21 cellular contexts compared by ENCODE assay signal in the genomic region with DNA sequence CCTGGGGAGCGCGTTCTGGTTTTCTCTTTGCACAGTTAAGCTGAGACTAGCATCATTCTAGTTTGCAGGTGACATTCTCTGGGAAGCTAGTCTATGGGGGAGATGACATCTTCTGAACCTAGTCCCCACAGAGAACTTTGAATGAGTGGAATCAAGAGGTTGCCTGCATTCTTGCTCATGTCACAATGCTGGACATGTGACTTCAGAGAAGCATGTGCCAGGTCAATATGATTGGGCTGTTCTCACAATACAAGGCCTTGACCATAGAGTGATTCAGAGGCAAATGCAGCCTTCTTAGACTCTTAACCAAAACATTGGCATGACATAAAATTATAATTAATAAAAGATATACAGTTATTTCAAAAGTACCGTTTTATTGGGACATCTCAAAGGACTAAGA. TPM values are rescaled to one million over a fixed set of nuclear protein-coding genes. Genes with fewer than 3 reads are reported as not detected.
A peak's percentile ranks its signal among the peaks of the same experiment; 100 is the strongest.
DNase-seq lines count a peak whose midpoint lies in the region; ATAC-seq, FAIRE-seq and TF ChIP-seq lines count a peak whose summit lies in the region.
"Had no signal": no experiment of that assay in that cellular context is flagged by ENCODE, and none has a peak within 500 bp of the region (broad histone marks: within the 10 kb centered on the region; RNA-seq: fewer than 3 reads in every experiment).

No MANE protein-coding gene starts in this region.

- H3K9me3 ChIP-seq in HepG2 (ENCODE audit: low read length), result no peaks in the 10 kb centered on the region
- no peaks in the 10 kb centered on the region for H3K9me3 ChIP-seq in right lobe of liver
- H3K9me3 ChIP-seq in Panc1 (ENCODE audit: control insufficient read depth, insufficient read depth, low read depth, low read length), result no peaks in the 10 kb centered on the region
- no peaks in the 10 kb centered on the region for H3K9me3 ChIP-seq in hepatocyte (ENCODE audit: low read depth)
- no peaks in the 10 kb centered on the region for H3K9me3 ChIP-seq in upper lobe of right lung
- H3K9me3 ChIP-seq: SK-N-SH had no signal

- intact Hi-C loops in HepG2 (cut with micrococcal nuclease; ENCODE audit: unreplicated experiment) (no loop called here), right lobe of liver (cut with DNase I) (no loop called here), Panc1 (cut with micrococcal nuclease; ENCODE audit: unreplicated experiment) (no loop called here), upper lobe of right lung (cut with DNase I) (no loop called here)

- under 1% methylated on average over 3 of the region's 3 CpGs for WGBS in HepG2 (ENCODE audit: low lambda C conversion rate)
- WGBS in right lobe of liver (ENCODE audit: insufficient coverage, low coverage, low lambda C conversion rate, missing lambda C conversion rate), result 91% methylated on average over 3 of the region's 3 CpGs
- WGBS in hepatocyte (ENCODE audit: low lambda C conversion rate, missing lambda C conversion rate), result 84% methylated on average over 3 of the region's 3 CpGs

- no peak for TF ChIP-seq RAD21 in HepG2 (CRISPR knock-in tag; IDR thresholded peaks at IDR 0.05)

- H2AFZ ChIP-seq in HepG2 (ENCODE audit: low read length), result no peak overlapping the region
- no peak overlapping the region for H2AFZ ChIP-seq in hepatocyte

- H3K36me3 ChIP-seq in HepG2 (replicated peaks in 1 of 2; ENCODE audit: control insufficient read depth in 1 of 2, insufficient read depth in 2 of 2, low read length in 2 of 2) (no peaks in the 10 kb centered on the region), right lobe of liver (no peaks in the 10 kb centered on the region), Panc1 (ENCODE audit: control insufficient read depth, insufficient read depth, low read length) (no peaks in the 10 kb centered on the region), hepatocyte (replicated peaks; ENCODE audit: insufficient read depth, low read depth) (no peaks in the 10 kb centered on the region), upper lobe of right lung (no peaks in the 10 kb centered on the region)

- H3K4me1 ChIP-seq in HepG2 (ENCODE audit: insufficient read depth, low read length), result peaks cover 21% of the 10 kb centered on the region
- no peaks in the 10 kb centered on the region for H3K4me1 ChIP-seq in right lobe of liver
- H3K4me1 ChIP-seq in Panc1 (ENCODE audit: control insufficient read depth, insufficient read depth, low read length), result peaks cover 23% of the 10 kb centered on the region
- peaks cover 3% of the 10 kb centered on the region for H3K4me1 ChIP-seq in hepatocyte (ENCODE audit: insufficient read depth)
- H3K4me1 ChIP-seq in upper lobe of right lung, result no peaks in the 10 kb centered on the region

- H3K27ac ChIP-seq in HepG2 (ENCODE audit: extremely low read length, insufficient read depth, low read length) (no peak overlapping the region), right lobe of liver (no peak overlapping the region), Panc1 (ENCODE audit: low read length) (0 out of 2 replicates have a peak overlapping the region, but pooled peaks have one; percentile 12), hepatocyte (peak overlapping the region; percentile 74), upper lobe of right lung (no peak overlapping the region)
- H3K27ac ChIP-seq: C4-2B, HL-60 had no signal

- TF ChIP-seq CTCF in HepG2 (CRISPR knock-in tag; IDR thresholded peaks at IDR 0.05) (no peak), right lobe of liver (IDR thresholded peaks at IDR 0.05) (no peak), Panc1 (IDR thresholded peaks at IDR 0.05) (no peak), hepatocyte (IDR thresholded peaks at IDR 0.05; ENCODE audit: poor library complexity) (no peak), upper lobe of right lung (IDR thresholded peaks at IDR 0.05) (no peak)

- H3K4me3 ChIP-seq in HepG2 (replicated peaks in 1 of 3; ENCODE audit: insufficient read depth in 1 of 3, low read depth in 2 of 3, low read length in 3 of 3), result no peak overlapping the region
- no peak overlapping the region for H3K4me3 ChIP-seq in right lobe of liver
- H3K4me3 ChIP-seq in Panc1 (ENCODE audit: low read depth in 2 of 2, low read length in 2 of 2), result no peak overlapping the region
- no peak overlapping the region for H3K4me3 ChIP-seq in hepatocyte
- H3K4me3 ChIP-seq in upper lobe of right lung, result no peak overlapping the region

- H3K4me2 ChIP-seq in HepG2 (ENCODE audit: low read depth, low read length), result no peak overlapping the region; the same call in 1 of the 2 replicates
- no peak overlapping the region for H3K4me2 ChIP-seq in hepatocyte
- H3K4me2 ChIP-seq: SK-N-SH had no signal

- CTCF ChIA-PET in HepG2 (lab: Yijun Ruan, JAX; ENCODE audit: low intra/inter-chr PET ratio, low total read pairs) (no interaction called here), Panc1 (lab: Charles Lee) (no interaction called here)

- TF ChIP-seq POLR2A in HepG2 (IDR thresholded peaks at IDR 0.05; ENCODE audit: insufficient read depth in 1 of 2, low read depth in 2 of 2, low read length in 2 of 2) (no peak), right lobe of liver (IDR thresholded peaks at IDR 0.05) (no peak)

- H3K27me3 ChIP-seq in HepG2 (ENCODE audit: control insufficient read depth in 1 of 2, insufficient read depth in 2 of 2, low read length in 2 of 2), result peaks cover 0 to 1% of the 10 kb centered on the region in 2 experiments; a peak in 1 of 5 replicates
- no peaks in the 10 kb centered on the region for H3K27me3 ChIP-seq in right lobe of liver
- no peaks in the 10 kb centered on the region for H3K27me3 ChIP-seq in Panc1 (ENCODE audit: control insufficient read depth, insufficient read depth, low read length)
- H3K27me3 ChIP-seq in hepatocyte, result no peaks in the 10 kb centered on the region
- H3K27me3 ChIP-seq in upper lobe of right lung, result no peaks in the 10 kb centered on the region

- H3K79me2 ChIP-seq in HepG2 (ENCODE audit: insufficient read depth, low read length), result no peaks in the 10 kb centered on the region
- no peaks in the 10 kb centered on the region for H3K79me2 ChIP-seq in hepatocyte

- BruUV-seq in HepG2 (replicated peaks; lab: Mats Ljungman, UMichigan), result no TSS peak
- BruUV-seq in Panc1 (replicated peaks; lab: Mats Ljungman, UMichigan), result no TSS peak

- ATAC-seq in HepG2 (peak; percentile 54), right lobe of liver (no peak), Panc1 (no peak), upper lobe of right lung (peak; percentile 29), HG03175 (IDR thresholded peaks at IDR 0.05; ENCODE audit: unreplicated experiment) (no peak)

- H3K9me2 ChIP-seq in hepatocyte (replicated peaks; ENCODE audit: insufficient read depth), result no peaks in the 10 kb centered on the region
- H3K9me2 ChIP-seq: SK-N-SH had no signal

- in situ Hi-C loops in HepG2 (cut with HindIII; ENCODE audit: extremely low pct_ligation_motif_present, low pct_unique_long_range_greater_than_20kb), result no loop called here
- in situ Hi-C loops in Panc1 (cut with HindIII; ENCODE audit: low pct_unique_long_range_greater_than_20kb, low sequenced_read_pairs), result no loop called here

- TF ChIP-seq EP300 in HepG2 (IDR thresholded peaks at IDR 0.05; ENCODE audit: low read depth in 2 of 2, low read length in 2 of 2) (no peak), HepG2 (CRISPR knock-in tag; IDR thresholded peaks at IDR 0.05; ENCODE audit: borderline replicate concordance) (no peak)

- no peaks in the 10 kb centered on the region for H4K20me1 ChIP-seq in HepG2 (ENCODE audit: insufficient read depth, low read length)
- no peaks in the 10 kb centered on the region for H4K20me1 ChIP-seq in hepatocyte (ENCODE audit: insufficient read depth, poor library complexity, severe bottlenecking)

- no peak overlapping the region for H3K9ac ChIP-seq in HepG2 (ENCODE audit: insufficient read depth, low read depth, low read length)
- H3K9ac ChIP-seq: SK-N-SH had no signal

- POLR2A ChIA-PET in HepG2 (lab: Yijun Ruan, JAX), result interaction anchor here (2.2 kb wide), 1 partner anchor 21 kb away, joined by 11 read pairs; no protein-coding TSS in a partner anchor
- POLR2A ChIA-PET in Panc1 (lab: Charles Lee), result interaction anchor here (0.5 to 0.7 kb wide), 2 partner anchors 32 to 1051 kb away, joined by 5 to 6 read pairs; no protein-coding TSS in a partner anchor

- no peak for FAIRE-seq in HepG2 (lab: Jason Lieb, UNC)
- FAIRE-seq: H54 had no signal

- DNase-seq in HepG2 (ENCODE audit: low spot score), result peak; percentile 48
- DNase-seq in right lobe of liver, result no peak
- no peak for DNase-seq in Panc1 (ENCODE audit: low read depth, low spot score)
- no peak for DNase-seq in hepatocyte (ENCODE audit: low spot score)
- DNase-seq in upper lobe of right lung, result no peak
- no peak for DNase-seq in activated effector memory CD4-positive, alpha-beta T cell treated with anti-CD3 and anti-CD28 coated beads, Interleukin-2, amount 50 U/mL, for 16 hours
- no peak for DNase-seq in NOMO-1 treated with dmso at 0.1 percent for 144 hours (lab: John Stamatoyannopoulos, UW; ENCODE audit: unreplicated experiment)
- DNase-seq: 8988T; CD8-positive, alpha-beta memory T cell; EL; GF-D8; NCI-H1417; NCI-H1694 treated with DMSO at 0.1 percent for 48 hours; NCI-H446 treated with DMSO at 0.1 percent for 48 hours; NCI-H526 treated with DMSO at 0.1 percent for 48 hours; SIG-M5; SK-N-SH had no signal

RNA-seq across cellular contexts. Expression of gene KLLN, which starts 22.1 kb away (rescaled TPM):
- total RNA-seq in HepG2 (2016; rRNA removed; fragmentation: Illumina TruSeq; extraction: Trizol), result 0.39 and 0.44 TPM in 2 replicates
- total RNA-seq in HepG2 (2016; cell fraction: cytosol; rRNA removed; fragmentation: Illumina TruSeq; extraction: Trizol; ENCODE audit: low read depth), result 0.53 and 0.61 TPM in 2 replicates
- 0.45 and 0.46 TPM in 2 replicates for total RNA-seq in HepG2 (2016; cell fraction: insoluble cytoplasmic fraction; rRNA removed; fragmentation: Illumina TruSeq; extraction: Trizol)
- 0.68 and 0.76 TPM in 2 replicates for total RNA-seq in HepG2 (2016; cell fraction: membrane; rRNA removed; fragmentation: Illumina TruSeq; extraction: Trizol)
- total RNA-seq in HepG2 (2016; cell fraction: nucleus; rRNA removed; fragmentation: Illumina TruSeq; extraction: Trizol), result 0.56 and 0.63 TPM in 2 replicates
- polyA plus RNA-seq in HepG2 (2011; rRNA removed), result 0.08 and 0.12 TPM in 2 replicates
- polyA plus RNA-seq in HepG2 (2011; cell fraction: cytosol; rRNA removed), result 0.12 and 0.14 TPM in 2 replicates
- 0.19 and 0.23 TPM in 2 replicates for polyA plus RNA-seq in HepG2 (2011; cell fraction: nucleus; rRNA removed)
- 0.15 and 0.34 TPM in 2 replicates for polyA plus RNA-seq in HepG2 (2012)
- 0.06 and 0.10 TPM in 2 replicates for polyA plus RNA-seq in HepG2 (2016; cell fraction: cytosol; fragmentation: Illumina TruSeq; extraction: Trizol; ENCODE audit: low read depth)
- 0.38 and 0.51 TPM in 2 replicates for polyA plus RNA-seq in HepG2 (2016; cell fraction: insoluble cytoplasmic fraction; fragmentation: Illumina TruSeq; extraction: Trizol; ENCODE audit: low read depth)
- 0.28 and 0.29 TPM in 2 replicates for polyA plus RNA-seq in HepG2 (2016; cell fraction: membrane; fragmentation: Illumina TruSeq; extraction: Trizol; ENCODE audit: low read depth)
- polyA plus RNA-seq in HepG2 (2016; cell fraction: nucleus; fragmentation: Illumina TruSeq; extraction: Trizol; ENCODE audit: insufficient read depth, low read depth), result 0.27 TPM in 2 replicates
- 0.64 and 3.7 TPM in 2 replicates for polyA minus RNA-seq in HepG2 (2011; rRNA and poly(A)+ RNA removed; ENCODE audit: low replicate concordance)
- 0.20 and 0.35 TPM in 2 replicates for polyA minus RNA-seq in HepG2 (2011; cell fraction: cytosol; rRNA and poly(A)+ RNA removed)
- polyA minus RNA-seq in HepG2 (2011; cell fraction: nucleus; rRNA and poly(A)+ RNA removed), result 0.75 and 1.0 TPM in 2 replicates
- total RNA-seq in right lobe of liver, result under 1 TPM in 5 of 6 experiments, not detected in 1; 0.24 to 0.53 (median 0.34) TPM
- 1.3 TPM for total RNA-seq in Panc1 (2021; ENCODE audit: unreplicated experiment)
- polyA plus RNA-seq in Panc1 (2012; ENCODE audit: insufficient read length), result 0.67 TPM
- 0.53 and 1.2 TPM in 2 replicates for total RNA-seq in hepatocyte
- polyA plus RNA-seq in hepatocyte, result 0.21 and 0.50 TPM in 2 replicates
- total RNA-seq in upper lobe of right lung, result 0.41 TPM

RNA-seq across cellular contexts. Expression of gene PTEN, which starts 22.2 kb away (rescaled TPM):
- total RNA-seq in HepG2 (2016; rRNA removed; fragmentation: Illumina TruSeq; extraction: Trizol) (53.4 and 61.3 TPM in 2 replicates), right lobe of liver (10 to 100 TPM; 37.5 to 73.7 (median 50.4) TPM), Panc1 (2021; ENCODE audit: unreplicated experiment) (88.9 TPM), hepatocyte (102 and 128 TPM in 2 replicates), upper lobe of right lung (101 TPM)
- total RNA-seq in HepG2 (2016; cell fraction: cytosol; rRNA removed; fragmentation: Illumina TruSeq; extraction: Trizol; ENCODE audit: low read depth), result 82.4 and 88.0 TPM in 2 replicates
- total RNA-seq in HepG2 (2016; cell fraction: insoluble cytoplasmic fraction; rRNA removed; fragmentation: Illumina TruSeq; extraction: Trizol), result 47.2 and 66.2 TPM in 2 replicates
- 81.1 and 107 TPM in 2 replicates for total RNA-seq in HepG2 (2016; cell fraction: membrane; rRNA removed; fragmentation: Illumina TruSeq; extraction: Trizol)
- total RNA-seq in HepG2 (2016; cell fraction: nucleus; rRNA removed; fragmentation: Illumina TruSeq; extraction: Trizol), result 127 and 136 TPM in 2 replicates
- polyA plus RNA-seq in HepG2 (2011; rRNA removed) (21.4 and 30.3 TPM in 2 replicates), hepatocyte (32.8 and 33.6 TPM in 2 replicates)
- 7.0 and 9.2 TPM in 2 replicates for polyA plus RNA-seq in HepG2 (2011; cell fraction: cytosol; rRNA removed)
- polyA plus RNA-seq in HepG2 (2011; cell fraction: nucleus; rRNA removed), result 16.9 and 17.8 TPM in 2 replicates
- polyA plus RNA-seq in HepG2 (2012), result 34.8 and 38.6 TPM in 2 replicates
- polyA plus RNA-seq in HepG2 (2016; cell fraction: cytosol; fragmentation: Illumina TruSeq; extraction: Trizol; ENCODE audit: low read depth), result 34.1 and 35.2 TPM in 2 replicates
- 41.9 and 43.9 TPM in 2 replicates for polyA plus RNA-seq in HepG2 (2016; cell fraction: insoluble cytoplasmic fraction; fragmentation: Illumina TruSeq; extraction: Trizol; ENCODE audit: low read depth)
- polyA plus RNA-seq in HepG2 (2016; cell fraction: membrane; fragmentation: Illumina TruSeq; extraction: Trizol; ENCODE audit: low read depth), result 60.0 and 64.3 TPM in 2 replicates
- polyA plus RNA-seq in HepG2 (2016; cell fraction: nucleus; fragmentation: Illumina TruSeq; extraction: Trizol; ENCODE audit: insufficient read depth, low read depth), result 62.6 and 63.9 TPM in 2 replicates
- polyA minus RNA-seq in HepG2 (2011; rRNA and poly(A)+ RNA removed; ENCODE audit: low replicate concordance), result 18.6 and 85.7 TPM in 2 replicates
- 43.6 and 59.8 TPM in 2 replicates for polyA minus RNA-seq in HepG2 (2011; cell fraction: cytosol; rRNA and poly(A)+ RNA removed)
- polyA minus RNA-seq in HepG2 (2011; cell fraction: nucleus; rRNA and poly(A)+ RNA removed), result 255 and 302 TPM in 2 replicates
- 30.9 TPM for polyA plus RNA-seq in Panc1 (2012; ENCODE audit: insufficient read length)

RNA-seq across cellular contexts. Expression of gene ATAD1, which starts 23.2 kb away (rescaled TPM):
- total RNA-seq in HepG2 (2016; rRNA removed; fragmentation: Illumina TruSeq; extraction: Trizol) (23.2 and 28.2 TPM in 2 replicates), right lobe of liver (10 to 100 TPM; 17.4 to 24.2 (median 22.3) TPM), Panc1 (2021; ENCODE audit: unreplicated experiment) (62.0 TPM), hepatocyte (50.7 and 52.6 TPM in 2 replicates), upper lobe of right lung (45.9 TPM)
- 4.1 and 4.4 TPM in 2 replicates for total RNA-seq in HepG2 (2016; cell fraction: cytosol; rRNA removed; fragmentation: Illumina TruSeq; extraction: Trizol; ENCODE audit: low read depth)
- 20.5 and 28.2 TPM in 2 replicates for total RNA-seq in HepG2 (2016; cell fraction: insoluble cytoplasmic fraction; rRNA removed; fragmentation: Illumina TruSeq; extraction: Trizol)
- 9.8 and 11.6 TPM in 2 replicates for total RNA-seq in HepG2 (2016; cell fraction: membrane; rRNA removed; fragmentation: Illumina TruSeq; extraction: Trizol)
- 31.5 and 36.1 TPM in 2 replicates for total RNA-seq in HepG2 (2016; cell fraction: nucleus; rRNA removed; fragmentation: Illumina TruSeq; extraction: Trizol)
- polyA plus RNA-seq in HepG2 (2011; rRNA removed) (13.2 and 14.9 TPM in 2 replicates), hepatocyte (31.6 and 33.4 TPM in 2 replicates)
- 5.7 and 10.9 TPM in 2 replicates for polyA plus RNA-seq in HepG2 (2011; cell fraction: cytosol; rRNA removed)
- polyA plus RNA-seq in HepG2 (2011; cell fraction: nucleus; rRNA removed), result 9.2 and 13.6 TPM in 2 replicates
- 28.9 and 35.5 TPM in 2 replicates for polyA plus RNA-seq in HepG2 (2012)
- polyA plus RNA-seq in HepG2 (2016; cell fraction: cytosol; fragmentation: Illumina TruSeq; extraction: Trizol; ENCODE audit: low read depth), result 1.4 and 1.9 TPM in 2 replicates
- polyA plus RNA-seq in HepG2 (2016; cell fraction: insoluble cytoplasmic fraction; fragmentation: Illumina TruSeq; extraction: Trizol; ENCODE audit: low read depth), result 15.9 and 16.5 TPM in 2 replicates
- 5.1 and 5.7 TPM in 2 replicates for polyA plus RNA-seq in HepG2 (2016; cell fraction: membrane; fragmentation: Illumina TruSeq; extraction: Trizol; ENCODE audit: low read depth)
- 35.9 and 37.6 TPM in 2 replicates for polyA plus RNA-seq in HepG2 (2016; cell fraction: nucleus; fragmentation: Illumina TruSeq; extraction: Trizol; ENCODE audit: insufficient read depth, low read depth)
- 8.2 and 36.0 TPM in 2 replicates for polyA minus RNA-seq in HepG2 (2011; rRNA and poly(A)+ RNA removed; ENCODE audit: low replicate concordance)
- 15.2 and 18.0 TPM in 2 replicates for polyA minus RNA-seq in HepG2 (2011; cell fraction: cytosol; rRNA and poly(A)+ RNA removed)
- polyA minus RNA-seq in HepG2 (2011; cell fraction: nucleus; rRNA and poly(A)+ RNA removed), result 45.7 and 51.8 TPM in 2 replicates
- polyA plus RNA-seq in Panc1 (2012; ENCODE audit: insufficient read length), result 21.1 TPM

Comparison
In these comparisons a context has a peak if more than half of its experiments do, and no peak if none do; other contexts are left out.
1. ATAC-seq: peak in HepG2 (single experiment) and upper lobe of right lung (single experiment); none in right lobe of liver (0 of 4), Panc1 (single experiment) and HG03175 (single experiment).
2. H3K27ac ChIP-seq: peak in Panc1 (single experiment) and hepatocyte (single experiment); none in HepG2 (single experiment), right lobe of liver (0 of 3) and upper lobe of right lung (single experiment).